In genomic region chr22:43172191-43172590, GRCh38 we compare ENCODE assay signal across 26 cellular contexts.
"Had no signal": no experiment of that assay in that cellular context is flagged by ENCODE, and none has a peak within 500 bp of the region (broad histone marks: within the 10 kb centered on the region; RNA-seq: fewer than 3 reads in every experiment).

No MANE protein-coding gene starts in this region.

- H3K4me3 Mint-ChIP-seq: activated CD4-positive, alpha-beta memory T cell treated with anti-CD3 and anti-CD28 coated beads for 36 hours; activated CD4-positive, alpha-beta T cell treated with anti-CD3 and anti-CD28 coated beads, Interleukin-2, amount 10 ng/mL, durations not matched to agents 24 days and 14 days; activated naive CD4-positive, alpha-beta T cell treated with anti-CD3 and anti-CD28 coated beads, Interleukin-2, amount 10 ng/mL, durations not matched to agents 7 days and 5 days; activated naive CD8-positive, alpha-beta T cell treated with anti-CD3 and anti-CD28 coated beads for 36 hours; activated T-cell treated with anti-CD3 and anti-CD28 coated beads, Interleukin-2, amount 50 U/mL, for 72 hours; T-helper 17 cell; WTC11 had no signal

- H3K4me1 Mint-ChIP-seq: activated naive CD8-positive, alpha-beta T cell treated with anti-CD3 and anti-CD28 coated beads for 36 hours; WTC11 had no signal

- H3K4me3 ChIP-seq: cardiac muscle cell had no signal

- H3K9me3 Mint-ChIP-seq: activated CD4-positive, alpha-beta memory T cell treated with anti-CD3 and anti-CD28 coated beads for 36 hours; activated CD4-positive, alpha-beta T cell treated with anti-CD3 and anti-CD28 coated beads, Interleukin-2, amount 10 ng/mL, durations not matched to agents 24 days and 14 days; activated naive CD4-positive, alpha-beta T cell treated with anti-CD3 and anti-CD28 coated beads, Interleukin-2, amount 10 ng/mL, durations not matched to agents 7 days and 5 days; activated naive CD8-positive, alpha-beta T cell treated with anti-CD3 and anti-CD28 coated beads for 36 hours; activated T-cell treated with anti-CD3 and anti-CD28 coated beads, Interleukin-2, amount 50 U/mL, for 72 hours; activated T-helper 2 cell treated with anti-CD3 and anti-CD28 coated beads, Interferon-gamma antibody, Interleukin-2, Interleukin-4, amounts not matched to agents 10 μg/mL and 5 μg/mL and 100 μg/mL, durations not matched to agents 14 hours and 24 hours and 36 hours; WTC11 had no signal

- H3K27me3 ChIP-seq: brain microvascular endothelial cell, cardiac muscle cell had no signal

- ATAC-seq: activated T-cell treated with anti-CD3 and anti-CD28 coated beads, Interleukin-2, amount 50 U/mL, for 72 hours; Panc1; T-helper 17 cell; WTC11 had no signal

- H3K27me3 Mint-ChIP-seq: activated CD4-positive, alpha-beta memory T cell treated with anti-CD3 and anti-CD28 coated beads for 36 hours; activated CD4-positive, alpha-beta T cell treated with anti-CD3 and anti-CD28 coated beads, Interleukin-2, amount 10 ng/mL, durations not matched to agents 24 days and 14 days; activated naive CD4-positive, alpha-beta T cell treated with anti-CD3 and anti-CD28 coated beads, Interleukin-2, amount 10 ng/mL, durations not matched to agents 7 days and 5 days; activated naive CD8-positive, alpha-beta T cell treated with anti-CD3 and anti-CD28 coated beads for 36 hours; T-helper 17 cell had no signal

- H3K27ac ChIP-seq: brain microvascular endothelial cell, cardiac muscle cell had no signal

- H3K27ac Mint-ChIP-seq: activated CD4-positive, alpha-beta memory T cell treated with anti-CD3 and anti-CD28 coated beads for 36 hours; activated CD4-positive, alpha-beta T cell treated with anti-CD3 and anti-CD28 coated beads, Interleukin-2, amount 10 ng/mL, durations not matched to agents 24 days and 14 days; activated naive CD4-positive, alpha-beta T cell treated with anti-CD3 and anti-CD28 coated beads, Interleukin-2, amount 10 ng/mL, durations not matched to agents 7 days and 5 days; activated naive CD8-positive, alpha-beta T cell treated with anti-CD3 and anti-CD28 coated beads for 36 hours; activated T-cell treated with anti-CD3 and anti-CD28 coated beads, Interleukin-2, amount 50 U/mL, for 72 hours; activated T-helper 2 cell treated with anti-CD3 and anti-CD28 coated beads, Interferon-gamma antibody, Interleukin-2, Interleukin-4, amounts not matched to agents 10 μg/mL and 5 μg/mL and 100 μg/mL, durations not matched to agents 14 hours and 24 hours and 36 hours; T-helper 17 cell; WTC11 had no signal

- DNase-seq: activated CD4-positive, alpha-beta memory T cell treated with anti-CD3 and anti-CD28 coated beads for 36 hours; activated CD4-positive, alpha-beta T cell treated with anti-CD3 and anti-CD28 coated beads, Interleukin-2, amount 10 ng/mL, durations not matched to agents 24 days and 14 days; activated CD4-positive, CD25-positive, alpha-beta regulatory T cell treated with anti-CD3 and anti-CD28 coated beads, Interleukin-2, amount 50 U/mL, for 72 hours; activated CD8-positive, alpha-beta memory T cell treated with anti-CD3 and anti-CD28 coated beads for 24 hours; activated gamma-delta T cell treated with Interleukin-2 at 50 U/mL for 16 hours; activated naive CD4-positive, alpha-beta T cell treated with anti-CD3 and anti-CD28 coated beads, Interleukin-2, amount 10 ng/mL, durations not matched to agents 7 days and 5 days; activated naive CD8-positive, alpha-beta T cell treated with anti-CD3 and anti-CD28 coated beads for 36 hours; activated T-cell treated with anti-CD3 and anti-CD28 coated beads, Interleukin-2, amount 50 U/mL, for 72 hours; brain microvascular endothelial cell; Karpas-422; NCI-H1105 treated with DMSO at 0.1 percent for 48 hours; NCI-H1436 treated with DMSO at 0.1 percent for 48 hours; NCI-H187; NCI-H2081; NCI-H510A treated with DMSO at 0.1 percent for 48 hours; NCI-H69; NK-92 treated with Interleukin-12 subunit alpha and Interleukin-12 subunit beta, amount 100 ng/mL, for 24 hours; OCI-M1; RPMI8226; SHP77 treated with DMSO at 0.1 percent for 48 hours; T-helper 17 cell; T-helper 9 cell had no signal
